8 cellular contexts compared by ENCODE assay signal in genomic region chr16:4682616-4683254, GRCh38. TPM values are rescaled to one million over a fixed set of nuclear protein-coding genes. Genes with fewer than 3 reads are reported as not detected.
DNase-seq lines count a peak whose midpoint lies in the region; ATAC-seq and TF ChIP-seq lines count a peak whose summit lies in the region.

No MANE protein-coding gene starts in this region.

- no peak overlapping the region for H3K4me2 ChIP-seq in Loucy (ENCODE audit: low read depth, low read length, poor library complexity, severe bottlenecking)

- no peaks in the 10 kb centered on the region for H3K27me3 Mint-ChIP-seq in CD4-positive, alpha-beta T cell

- POLR2A ChIA-PET in CD4-positive, alpha-beta T cell (lab: Charles Lee), result interaction anchor here (0.6 to 1.1 kb wide), 3 partner anchors 11 to 66 kb away, joined by 3 to 5 read pairs (median 3); partner anchors contain the start of gene NUDT16L1

- no peak for TF ChIP-seq EP300 in tibial nerve (IDR thresholded peaks at IDR 0.05)

- no peak overlapping the region for H3K27ac Mint-ChIP-seq in CD4-positive, alpha-beta T cell

- no peak overlapping the region for H3K4me3 ChIP-seq in Loucy (ENCODE audit: low read length, poor library complexity, severe bottlenecking)
- H3K4me3 ChIP-seq in adrenal gland, result no peak overlapping the region
- H3K4me3 ChIP-seq in left lung, result no peak overlapping the region
- H3K4me3 ChIP-seq in tibial nerve, result no peak overlapping the region

- intact Hi-C loops in CD4-positive, alpha-beta T cell (cut with DNase I, micrococcal nuclease), result no loop called here
- intact Hi-C loops in adrenal gland (cut with DNase I), result loop anchor here in 1 of 2 donors (5.0 kb wide), 1 partner anchor 55 kb away; no protein-coding TSS in a partner anchor
- intact Hi-C loops in left lung (cut with DNase I), result no loop called here

- H3K4me1 ChIP-seq in Loucy (ENCODE audit: insufficient read depth, low read length, poor library complexity, severe bottlenecking) (no peaks in the 10 kb centered on the region), adrenal gland (replicated peaks in 1 of 2) (peaks cover 2 to 10% of the 10 kb centered on the region in 2 donors), left lung (peaks cover 4 to 44% of the 10 kb centered on the region in 2 donors), tibial nerve (peaks cover 0 to 25% (median 0%) of the 10 kb centered on the region in 4 donors)

- H2AFZ ChIP-seq in Loucy (ENCODE audit: low read length), result no peak overlapping the region

- H3K9me3 Mint-ChIP-seq in CD4-positive, alpha-beta T cell, result no peaks in the 10 kb centered on the region

- WGBS in adrenal gland, 4 donors, result 44 to 54% (median 52%) methylated on average over 7 to 36 of the region's 36 CpGs
- 69 to 71% methylated on average over 26 to 35 of the region's 36 CpGs for WGBS in tibial nerve, 2 donors

- H3K79me2 ChIP-seq in Loucy (ENCODE audit: insufficient read depth, low read length), result no peaks in the 10 kb centered on the region

- TF ChIP-seq POLR2A in adrenal gland (IDR thresholded peaks at IDR 0.05) (no peak), tibial nerve (IDR thresholded peaks at IDR 0.05) (no peak)

- H3F3A ChIP-seq in Loucy (ENCODE audit: low read depth), result no peaks in the 10 kb centered on the region

- H3K4me3 Mint-ChIP-seq in CD4-positive, alpha-beta T cell, result no peak overlapping the region

- H3K27me3 ChIP-seq in CD4-positive, alpha-beta T cell (ENCODE audit: control insufficient read depth, insufficient read depth, low read length), result no peaks in the 10 kb centered on the region
- H3K27me3 ChIP-seq in Loucy (ENCODE audit: insufficient read depth, low read length, poor library complexity, severe bottlenecking), result no peaks in the 10 kb centered on the region
- no peaks in the 10 kb centered on the region for H3K27me3 ChIP-seq in adrenal gland
- no peaks in the 10 kb centered on the region for H3K27me3 ChIP-seq in left lung
- no peaks in the 10 kb centered on the region for H3K27me3 ChIP-seq in tibial nerve

- H3K4me1 Mint-ChIP-seq in CD4-positive, alpha-beta T cell (ENCODE audit: low read depth), result peaks cover 12% of the 10 kb centered on the region

- H4K20me1 ChIP-seq in Loucy (ENCODE audit: insufficient read depth, low read length, poor library complexity, severe bottlenecking), result no peaks in the 10 kb centered on the region

- H3K36me3 ChIP-seq in Loucy (ENCODE audit: insufficient read depth, low read length) (no peaks in the 10 kb centered on the region), adrenal gland (replicated peaks in 1 of 2) (peaks cover 0 to 62% of the 10 kb centered on the region in 2 donors), left lung (peaks cover 0 to 69% of the 10 kb centered on the region in 2 donors), tibial nerve (peaks cover 0 to 98% (median 12%) of the 10 kb centered on the region in 3 donors)

- peak; percentile 71 for ATAC-seq in CD4-positive, alpha-beta T cell (ENCODE audit: poor library complexity)
- ATAC-seq in left lung, result peak; percentile 54
- ATAC-seq in GM21825 (IDR thresholded peaks at IDR 0.05; ENCODE audit: unreplicated experiment), result no peak

- peak; percentile 25 for TF ChIP-seq CTCF in CD4-positive, alpha-beta T cell (IDR thresholded peaks at IDR 0.05)
- TF ChIP-seq CTCF in Loucy (conservative IDR thresholded peaks at IDR 0.05; ENCODE audit: low read length) (0 out of 2 replicates have a peak, but pooled peaks have one; percentile 27), adrenal gland (IDR thresholded peaks at IDR 0.05) (peak; percentile 34 to 75 (median 67)), left lung (IDR thresholded peaks at IDR 0.05) (peak; percentile 43 to 64), tibial nerve (IDR thresholded peaks at IDR 0.05) (peak; percentile 12 to 25 (median 18)), GM10266 (IDR thresholded peaks at IDR 0.05; ENCODE audit: control insufficient read depth, insufficient read depth, low read depth, missing control alignments) (no peak)

- H3K9me3 ChIP-seq in CD4-positive, alpha-beta T cell (ENCODE audit: control insufficient read depth, low read length), result no peaks in the 10 kb centered on the region
- H3K9me3 ChIP-seq in Loucy (ENCODE audit: insufficient read depth, low read depth, low read length) (no peaks in the 10 kb centered on the region), adrenal gland (replicated peaks in 1 of 3) (no peaks in the 10 kb centered on the region), left lung (no peaks in the 10 kb centered on the region), tibial nerve (no peaks in the 10 kb centered on the region)

- DNase-seq in CD4-positive, alpha-beta T cell, result peak in 3 of 10 experiments; percentile 29 to 45 (median 42)
- DNase-seq in adrenal gland, result peak; percentile 67 to 81 (median 75)
- DNase-seq in left lung, result peak in 1 of 2 donors; percentile 90
- no peak for DNase-seq in tibial nerve (ENCODE audit: low spot score in 2 of 2)
- no peak for DNase-seq in NK-92 treated with Interleukin-12 subunit alpha and Interleukin-12 subunit beta, amount 100 ng/mL, for 24 hours (lab: John Stamatoyannopoulos, UW)
- no peak for DNase-seq in GM10266 (ENCODE audit: extremely low spot score)

- no peak overlapping the region for H3K9ac ChIP-seq in Loucy (ENCODE audit: low read depth, low read length, poor library complexity, severe bottlenecking)

- H3K27ac ChIP-seq in CD4-positive, alpha-beta T cell (ENCODE audit: low read depth, low read length), result no peak overlapping the region
- peak overlapping the region in 1 of 5 donors; percentile 30 for H3K27ac ChIP-seq in adrenal gland
- H3K27ac ChIP-seq in left lung, result no peak overlapping the region
- peak overlapping the region in 1 of 4 donors; percentile 34 for H3K27ac ChIP-seq in tibial nerve

- H3K9me2 ChIP-seq in Loucy (replicated peaks; ENCODE audit: low read depth, low read length), result no peaks in the 10 kb centered on the region

- CTCF ChIA-PET in CD4-positive, alpha-beta T cell (lab: Charles Lee), result interaction anchor here (1.2 kb wide), 1 partner anchor 32 kb away, joined by 4 read pairs; no protein-coding TSS in a partner anchor

- H3K36me3 Mint-ChIP-seq in CD4-positive, alpha-beta T cell (ENCODE audit: low read depth), result peaks cover 41% of the 10 kb centered on the region

RNA-seq across cellular contexts. Expression of gene NUDT16L1, which starts 10.6 kb away (rescaled TPM):
- total RNA-seq in CD4-positive, alpha-beta T cell, result 10 to 100 TPM; 75.2 to 78.9 TPM
- total RNA-seq in adrenal gland, result 10 to 100 TPM; 45.4 to 99.3 (median 53.9) TPM
- 10 to 100 TPM; 16.3 to 36.2 (median 28.1) TPM for polyA plus RNA-seq in adrenal gland
- total RNA-seq in left lung, result 10 to 100 TPM; 26.6 to 53.1 TPM
- total RNA-seq in tibial nerve, result 10 to 100 TPM; 30.3 to 63.7 (median 48.5) TPM

RNA-seq across cellular contexts. Expression of gene ANKS3, which starts 51.3 kb away (rescaled TPM):
- total RNA-seq in CD4-positive, alpha-beta T cell, result 10 to 100 TPM; 13.5 TPM
- 10 to 100 TPM; 12.3 to 34.4 (median 18.8) TPM for total RNA-seq in adrenal gland
- polyA plus RNA-seq in adrenal gland, result 100 to 1,000 TPM in 1 of 3 donors, 10 to 100 TPM in 1, 1 to 10 TPM in 1; 7.2 to 118 (median 52.8) TPM
- total RNA-seq in left lung, result 10 to 100 TPM; 16.1 to 18.9 TPM
- 10 to 100 TPM; 29.3 to 58.8 (median 51.8) TPM for total RNA-seq in tibial nerve

RNA-seq across cellular contexts. Expression of gene DNAAF8, which starts 51.6 kb away (rescaled TPM):
- under 1 TPM in 1 of 2 experiments, not detected in 1; 0.25 TPM for total RNA-seq in CD4-positive, alpha-beta T cell
- 1 to 10 TPM in 6 of 8 donors, under 1 TPM in 2; 0.30 to 3.3 (median 1.1) TPM for total RNA-seq in adrenal gland
- polyA plus RNA-seq in adrenal gland, result 1 to 10 TPM; 1.9 to 2.7 (median 2.3) TPM
- total RNA-seq in left lung, result 1 to 10 TPM; 1.2 to 4.2 TPM
- 10 to 100 TPM in 1 of 4 donors, 1 to 10 TPM in 1, under 1 TPM in 2; 0.21 to 15.3 (median 0.74) TPM for total RNA-seq in tibial nerve

RNA-seq across cellular contexts. Expression of gene MGRN1, which starts 58.1 kb away (rescaled TPM):
- total RNA-seq in CD4-positive, alpha-beta T cell, result 10 to 100 TPM; 45.9 to 48.6 TPM
- 10 to 100 TPM; 52.7 to 94.1 (median 75.1) TPM for total RNA-seq in adrenal gland
- 10 to 100 TPM; 23.3 to 35.6 (median 27.3) TPM for polyA plus RNA-seq in adrenal gland
- 10 to 100 TPM; 81.6 to 98.1 TPM for total RNA-seq in left lung
- 10 to 100 TPM; 37.5 to 59.1 (median 42.7) TPM for total RNA-seq in tibial nerve

Comparison
In these comparisons a context has a peak if more than half of its experiments do, and no peak if none do; other contexts are left out.
1. DNase-seq: peak in adrenal gland (7 of 7); none in tibial nerve (0 of 2), NK-92 treated with Interleukin-12 subunit alpha and Interleukin-12 subunit beta, amount 100 ng/mL, for 24 hours (single experiment) and GM10266 (single experiment).